In genomic region chr5:146541956-146542849, GRCh38 we compare ENCODE assay signal across 8 cellular contexts. TPM values are rescaled to one million over a fixed set of nuclear protein-coding genes. Genes with fewer than 3 reads are reported as not detected.
DNase-seq lines count a peak whose midpoint lies in the region; ATAC-seq and TF ChIP-seq lines count a peak whose summit lies in the region.

No MANE protein-coding gene starts in this region.

- H3K4me3 ChIP-seq in lower leg skin (ENCODE audit: low read depth, poor library complexity, severe bottlenecking) = no peak overlapping the region

- TF ChIP-seq CTCF in lower leg skin (IDR thresholded peaks at IDR 0.05) = no peak

- no peak for TF ChIP-seq POLR2A in lower leg skin (IDR thresholded peaks at IDR 0.05)

- intact Hi-C loops in lower leg skin (cut with DNase I; ENCODE audit: low total_unique reads) = loop anchor here (5.0 kb wide), 1 partner anchor 420 kb away; no protein-coding TSS in a partner anchor

- 18 to 19% methylated on average over 16 of the region's 16 CpGs for WGBS in lower leg skin, 2 donors

- DNase-seq in AML-193 (lab: John Stamatoyannopoulos, UW) = peak; percentile 24 to 30
- peak; percentile 33 for DNase-seq in NCI-H2171 (lab: John Stamatoyannopoulos, UW)
- peak; percentile 43 for DNase-seq in activated CD4-positive, alpha-beta T cell treated with anti-CD3 and anti-CD28 coated beads for 1 hour
- DNase-seq in cerebellar cortex (ENCODE audit: low spot score) = peak; percentile 76
- DNase-seq in lower leg skin (ENCODE audit: low spot score in 2 of 2) = peak; percentile 50 to 90
- DNase-seq in stimulated activated CD8-positive, alpha-beta memory T cell treated with anti-CD3 and anti-CD28 coated beads, Interleukin-12 subunit alpha, Interleukin-12 subunit beta, amount 100 ng/mL, for 24 hours (ENCODE audit: extremely low read depth) = peak; percentile 32

- peak; percentile 96 for ATAC-seq in GM18873 (IDR thresholded peaks at IDR 0.05; ENCODE audit: low FRiP score, unreplicated experiment)
- ATAC-seq in HG03095 (IDR thresholded peaks at IDR 0.05; ENCODE audit: unreplicated experiment) = peak; percentile 98

RNA-seq across cellular contexts. Expression of gene GPR151, which starts 26.2 kb away (rescaled TPM):
- not detected for total RNA-seq in lower leg skin
